1 cellular context compared by ENCODE assay signal in the genomic region with DNA sequence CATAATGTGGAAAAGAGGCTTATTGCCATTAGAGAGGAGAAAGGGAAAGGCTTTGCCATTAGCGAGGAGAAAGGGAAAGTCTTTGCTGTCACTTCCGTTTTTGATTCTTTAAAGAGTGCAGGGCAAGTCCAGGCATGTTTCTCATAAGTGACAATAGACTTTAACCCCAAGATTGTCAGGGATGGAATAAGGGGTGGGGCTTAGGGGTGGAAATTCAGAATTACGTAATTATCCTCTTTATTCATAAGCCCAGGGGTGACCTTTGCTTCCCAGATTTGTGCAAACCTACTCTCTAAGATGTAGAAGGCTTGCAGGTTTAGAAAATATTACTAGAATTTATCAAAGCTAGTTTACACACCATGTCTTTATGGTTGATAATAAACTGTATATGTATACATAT.
TF ChIP-seq lines count a peak whose summit lies in the region.

No MANE protein-coding gene starts in this region.

TF ChIP-seq in HEK293, 187 proteins besides CTCF, POLR2A, EP300 and RAD21 (continued from another document):
- TF ChIP-seq, protein P1, sequence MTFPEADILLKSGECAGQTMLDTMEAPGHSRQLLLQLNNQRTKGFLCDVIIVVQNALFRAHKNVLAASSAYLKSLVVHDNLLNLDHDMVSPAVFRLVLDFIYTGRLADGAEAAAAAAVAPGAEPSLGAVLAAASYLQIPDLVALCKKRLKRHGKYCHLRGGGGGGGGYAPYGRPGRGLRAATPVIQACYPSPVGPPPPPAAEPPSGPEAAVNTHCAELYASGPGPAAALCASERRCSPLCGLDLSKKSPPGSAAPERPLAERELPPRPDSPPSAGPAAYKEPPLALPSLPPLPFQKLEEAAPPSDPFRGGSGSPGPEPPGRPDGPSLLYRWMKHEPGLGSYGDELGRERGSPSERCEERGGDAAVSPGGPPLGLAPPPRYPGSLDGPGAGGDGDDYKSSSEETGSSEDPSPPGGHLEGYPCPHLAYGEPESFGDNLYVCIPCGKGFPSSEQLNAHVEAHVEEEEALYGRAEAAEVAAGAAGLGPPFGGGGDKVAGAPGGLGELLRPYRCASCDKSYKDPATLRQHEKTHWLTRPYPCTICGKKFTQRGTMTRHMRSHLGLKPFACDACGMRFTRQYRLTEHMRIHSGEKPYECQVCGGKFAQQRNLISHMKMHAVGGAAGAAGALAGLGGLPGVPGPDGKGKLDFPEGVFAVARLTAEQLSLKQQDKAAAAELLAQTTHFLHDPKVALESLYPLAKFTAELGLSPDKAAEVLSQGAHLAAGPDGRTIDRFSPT (tag by site-specific recombination; IDR thresholded peaks at IDR 0.05) = no peak
- TF ChIP-seq ZNF292 (tag by site-specific recombination; IDR thresholded peaks at IDR 0.05; ENCODE audit: borderline replicate concordance, low read depth) = no peak
- TF ChIP-seq, protein P2, sequence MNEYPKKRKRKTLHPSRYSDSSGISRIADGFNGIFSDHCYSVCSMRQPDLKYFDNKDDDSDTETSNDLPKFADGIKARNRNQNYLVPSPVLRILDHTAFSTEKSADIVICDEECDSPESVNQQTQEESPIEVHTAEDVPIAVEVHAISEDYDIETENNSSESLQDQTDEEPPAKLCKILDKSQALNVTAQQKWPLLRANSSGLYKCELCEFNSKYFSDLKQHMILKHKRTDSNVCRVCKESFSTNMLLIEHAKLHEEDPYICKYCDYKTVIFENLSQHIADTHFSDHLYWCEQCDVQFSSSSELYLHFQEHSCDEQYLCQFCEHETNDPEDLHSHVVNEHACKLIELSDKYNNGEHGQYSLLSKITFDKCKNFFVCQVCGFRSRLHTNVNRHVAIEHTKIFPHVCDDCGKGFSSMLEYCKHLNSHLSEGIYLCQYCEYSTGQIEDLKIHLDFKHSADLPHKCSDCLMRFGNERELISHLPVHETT (tag by site-specific recombination; IDR thresholded peaks at IDR 0.05) = no peak
